15 cellular contexts compared by ENCODE assay signal in the genomic region with DNA sequence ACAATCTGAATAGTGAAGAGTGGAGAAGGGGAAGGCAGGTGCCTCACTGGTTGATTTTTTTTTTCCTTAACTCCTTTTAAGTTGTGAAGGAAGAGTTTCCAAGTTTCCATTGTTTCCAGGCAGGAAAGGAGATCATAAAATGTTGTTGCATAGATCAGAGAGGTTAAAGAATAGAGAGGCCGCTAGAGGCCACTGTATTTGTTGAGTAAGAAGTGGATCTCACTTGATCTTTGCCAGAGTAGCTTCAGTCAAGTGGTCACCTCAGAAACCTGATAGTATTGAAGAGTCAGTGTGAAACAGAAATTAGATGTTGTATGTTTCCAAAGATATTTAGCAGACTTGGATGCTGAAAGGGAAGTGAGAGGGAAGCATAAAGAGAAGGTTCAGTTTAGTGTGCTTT. TPM values are rescaled to one million over a fixed set of nuclear protein-coding genes. Genes with fewer than 3 reads are reported as not detected.
DNase-seq lines count a peak whose midpoint lies in the region; ATAC-seq and TF ChIP-seq lines count a peak whose summit lies in the region.
"Had no signal": no experiment of that assay in that cellular context is flagged by ENCODE, and none has a peak within 500 bp of the region (broad histone marks: within the 10 kb centered on the region; RNA-seq: fewer than 3 reads in every experiment).

No MANE protein-coding gene starts in this region.

- H3K9ac ChIP-seq in SK-N-SH, result no peak overlapping the region
- no peak overlapping the region for H3K9ac ChIP-seq in PC-3 (ENCODE audit: low read length)

- no peaks in the 10 kb centered on the region for H3K9me2 ChIP-seq in SK-N-SH
- H3K9me2 ChIP-seq in PC-3 (replicated peaks; ENCODE audit: low read length), result no peaks in the 10 kb centered on the region

- H3F3A ChIP-seq in SK-N-SH (replicated peaks; ENCODE audit: insufficient read depth), result no peaks in the 10 kb centered on the region
- no peaks in the 10 kb centered on the region for H3F3A ChIP-seq in PC-3 (ENCODE audit: low read length, unreplicated experiment)

- no peaks in the 10 kb centered on the region for H3K79me2 ChIP-seq in SK-N-SH (ENCODE audit: insufficient read depth)
- no peaks in the 10 kb centered on the region for H3K79me2 ChIP-seq in PC-3 (ENCODE audit: low read length)

- H4K20me1 ChIP-seq in SK-N-SH (ENCODE audit: insufficient read depth) (no peaks in the 10 kb centered on the region), PC-3 (ENCODE audit: low read length) (no peaks in the 10 kb centered on the region)

- H3K27ac ChIP-seq in SK-N-SH (ENCODE audit: low read depth in 2 of 2, low read length in 1 of 2), result no peak overlapping the region
- no peak overlapping the region for H3K27ac ChIP-seq in PC-3 (ENCODE audit: low read length)
- H3K27ac ChIP-seq: esophagus squamous epithelium had no signal

- H2AFZ ChIP-seq in SK-N-SH (ENCODE audit: low read depth) (no peak overlapping the region), PC-3 (ENCODE audit: low read length) (no peak overlapping the region)

- BruUV-seq in PC-3 (replicated peaks; lab: Mats Ljungman, UMichigan), result no TSS peak

- DNase-seq in SK-N-SH (no peak), PC-3 (peak; percentile 3), iPS-NIHi7 (ENCODE audit: extremely low spot score) (peak; percentile 38), NCI-H146 treated with DMSO at 0.1 percent for 48 hours (lab: John Stamatoyannopoulos, UW; ENCODE audit: unreplicated experiment) (no peak), nucleus accumbens (lab: John Stamatoyannopoulos, UW) (no peak)
- no peak for DNase-seq in stimulated activated CD4-positive, alpha-beta T cell treated with anti-CD3 and anti-CD28 coated beads, Interleukin-15, amount 100 ng/mL, for 24 hours
- no peak for DNase-seq in effector CD4-positive, alpha-beta T cell
- DNase-seq: activated T-cell treated with anti-CD3 and anti-CD28 coated beads, Interleukin-2, amount 50 U/mL, for 1 hour; esophagus squamous epithelium; H7; immature natural killer cell; naive thymus-derived CD8-positive, alpha-beta T cell; stimulated activated naive B cell treated with anti-CD40 and anti-IgM and Interleukin-4, amounts not matched to agents 10 μg/mL and 1 μg/mL and 100 μg/mL, for 72 hours had no signal

- H3K36me3 ChIP-seq in SK-N-SH (replicated peaks in 1 of 2; ENCODE audit: control insufficient read depth in 1 of 2, insufficient read depth in 2 of 2, low read length in 1 of 2) (no peaks in the 10 kb centered on the region), PC-3 (ENCODE audit: low read depth, low read length) (no peaks in the 10 kb centered on the region)
- H3K36me3 ChIP-seq: esophagus squamous epithelium had no signal

- H3K9me3 ChIP-seq in SK-N-SH (no peaks in the 10 kb centered on the region), PC-3 (ENCODE audit: low read length) (peaks cover 8% of the 10 kb centered on the region)

- H3K4me3 ChIP-seq in SK-N-SH (ENCODE audit: low read depth in 2 of 2, low read length in 1 of 2) (no peak overlapping the region), PC-3 (ENCODE audit: low read length) (no peak overlapping the region)
- H3K4me3 ChIP-seq: esophagus squamous epithelium had no signal

- peak; percentile 52; the same call in 1 of the 2 replicates for TF ChIP-seq RAD21 in SK-N-SH (IDR thresholded peaks at IDR 0.05; ENCODE audit: low read length)

- intact Hi-C loops in PC-3 (cut with micrococcal nuclease), result no loop called here

- no peaks in the 10 kb centered on the region; a peak in 1 of 4 replicates for H3K4me1 ChIP-seq in SK-N-SH (ENCODE audit: control insufficient read depth in 1 of 2, insufficient read depth in 2 of 2, low read depth in 1 of 2, low read length in 1 of 2)
- no peaks in the 10 kb centered on the region for H3K4me1 ChIP-seq in PC-3 (ENCODE audit: insufficient read depth, low read length)
- H3K4me1 ChIP-seq: esophagus squamous epithelium had no signal

- H3K4me2 ChIP-seq in SK-N-SH (no peak overlapping the region), PC-3 (ENCODE audit: low read length) (no peak overlapping the region)

- H3K27me3 ChIP-seq in SK-N-SH (ENCODE audit: insufficient read depth) (no peaks in the 10 kb centered on the region), PC-3 (ENCODE audit: low read length) (no peaks in the 10 kb centered on the region)
- H3K27me3 ChIP-seq: esophagus squamous epithelium had no signal

- POLR2A ChIA-PET in SK-N-SH (lab: Yijun Ruan, JAX) (no interaction called here), PC-3 (lab: Charles Lee; ENCODE audit: unreplicated experiment) (no interaction called here)

- ATAC-seq in SK-N-SH treated with all-trans-retinoic acid at 6 μM for 48 hours (no peak), PC-3 (no peak)
- ATAC-seq: naive thymus-derived CD8-positive, alpha-beta T cell; stimulated activated naive B cell treated with anti-CD40 and anti-IgM and Interleukin-4, amounts not matched to agents 10 μg/mL and 1 μg/mL and 100 μg/mL, for 72 hours had no signal

- CTCF ChIA-PET in SK-N-SH (lab: Yijun Ruan, JAX), result interaction anchor here (0.6 to 1.9 kb wide), 6 partner anchors 12 to 358 kb away, joined by 3 to 6 read pairs (median 3); no protein-coding TSS in a partner anchor
- CTCF ChIA-PET in PC-3 (lab: Charles Lee), result no interaction called here

- peak; percentile 22; the same call in 1 of the 2 replicates for TF ChIP-seq CTCF in SK-N-SH (IDR thresholded peaks at IDR 0.05)
- no peak; the same call in 1 of the 2 replicates for TF ChIP-seq CTCF in PC-3 (conservative IDR thresholded peaks at IDR 0.05; ENCODE audit: low read depth, low read length)

- WGBS in SK-N-SH (ENCODE audit: low lambda C conversion rate), result 19% methylated on average over 1 of the region's 1 CpG

- TF ChIP-seq EP300 in SK-N-SH (IDR thresholded peaks at IDR 0.05; ENCODE audit: borderline replicate concordance in 1 of 2, low read depth in 1 of 2, low read length in 1 of 2), result no peak

TF ChIP-seq in SK-N-SH, 30 proteins besides CTCF, POLR2A, EP300 and RAD21:
- no peak for TF ChIP-seq ELF1 (IDR thresholded peaks at IDR 0.05)
- TF ChIP-seq EZH2phosphoT487 (IDR thresholded peaks at IDR 0.05; ENCODE audit: borderline replicate concordance, low read depth), result no peak

TF ChIP-seq in SK-N-SH treated with all-trans-retinoic acid at 6 μM for 48 hours, 23 proteins besides CTCF, POLR2A, EP300 and RAD21:
- TF ChIP-seq CSDC2 (CRISPR knock-in tag; IDR thresholded peaks at IDR 0.05) (no peak), ZFP30 (CRISPR knock-in tag; IDR thresholded peaks at IDR 0.05) (no peak), ZNF8 (CRISPR knock-in tag; IDR thresholded peaks at IDR 0.05) (no peak), RARB (CRISPR knock-in tag; IDR thresholded peaks at IDR 0.05) (no peak), ZNF70 (CRISPR knock-in tag; IDR thresholded peaks at IDR 0.05) (no peak), OSR1 (CRISPR knock-in tag; IDR thresholded peaks at IDR 0.05) (no peak), TOX (CRISPR knock-in tag; IDR thresholded peaks at IDR 0.05; ENCODE audit: borderline replicate concordance) (no peak), ZNF565 (CRISPR knock-in tag; conservative IDR thresholded peaks at IDR 0.05; ENCODE audit: low read depth) (no peak)

RNA-seq across cellular contexts. Expression of a gene that starts 17.6 kb away (rescaled TPM):
- polyA plus RNA-seq in SK-N-SH (2012; rRNA removed), result 0.30 and 0.70 TPM in 2 replicates
- polyA plus RNA-seq in SK-N-SH (2012; cell fraction: cytosol; rRNA removed), result 0.84 and 1.2 TPM in 2 replicates
- 0.11 and 0.14 TPM in 2 replicates for polyA plus RNA-seq in SK-N-SH (2012; cell fraction: nucleus; rRNA removed)
- not detected in 2 replicates for total RNA-seq in PC-3 (2014; rRNA removed)
- total RNA-seq: esophagus squamous epithelium; naive thymus-derived CD8-positive, alpha-beta T cell had no signal
- polyA plus RNA-seq: BJ; immature natural killer cell; naive thymus-derived CD8-positive, alpha-beta T cell had no signal

Comparison
In these comparisons a context has a peak if more than half of its experiments do, and no peak if none do; other contexts are left out.
1. DNase-seq: peak in PC-3 (single experiment) and iPS-NIHi7 (single experiment); none in SK-N-SH (single experiment), NCI-H146 treated with DMSO at 0.1 percent for 48 hours (single experiment), nucleus accumbens (0 of 56), stimulated activated CD4-positive, alpha-beta T cell treated with anti-CD3 and anti-CD28 coated beads, Interleukin-15, amount 100 ng/mL, for 24 hours (single experiment) and effector CD4-positive, alpha-beta T cell (single experiment).